In genomic region chr17:19063326-19063956, GRCh38 we compare ENCODE assay signal across 8 cellular contexts. TPM values are rescaled to one million over a fixed set of nuclear protein-coding genes. Genes with fewer than 3 reads are reported as not detected.
A peak's percentile ranks its signal among the peaks of the same experiment; 100 is the strongest.
DNase-seq lines count a peak whose midpoint lies in the region; ATAC-seq and TF ChIP-seq lines count a peak whose summit lies in the region.
"Not testable (repeated sequence)": the region's sequence is repeated elsewhere in the genome, so short reads cannot be mapped to it uniquely, and the experiment has no call there.

No MANE protein-coding gene starts in this region.

- DNase-seq in T-helper 9 cell (peak; percentile 59), activated T-helper 1 cell treated with Interleukin-2 at 50 U/mL for 16 hours (ENCODE audit: low read depth) (peak; percentile 41), mesenteric fat pad (ENCODE audit: low spot score) (peak; percentile 87), testis (peak; percentile 90)
- DNase-seq in effector memory CD4-positive, alpha-beta T cell: peak; percentile 64 to 73 (median 72)
- peak; percentile 65 to 81 (median 74) for DNase-seq in stimulated activated CD4-positive, alpha-beta T cell treated with anti-CD3 and anti-CD28 coated beads, Interleukin-1b, Interleukin-23, amount 100 ng/mL, for 24 hours (ENCODE audit: low read depth in 4 of 4, low spot score in 1 of 4)

- not testable (repeated sequence) for TF ChIP-seq CTCF in testis (IDR thresholded peaks at IDR 0.05)

- intact Hi-C loops in testis (cut with DNase I; ENCODE audit: low total_unique reads): not testable (repeated sequence)

- H3K4me3 ChIP-seq in effector memory CD4-positive, alpha-beta T cell (ENCODE audit: insufficient read depth, low read depth, low read length, poor library complexity, severe bottlenecking); testis: not testable (repeated sequence)

- peak; percentile 37 for TF ChIP-seq POLR2A in GM18505 (IDR thresholded peaks at IDR 0.05; ENCODE audit: borderline replicate concordance, extremely low read depth, insufficient read depth, insufficient read length)
- TF ChIP-seq POLR2A in testis (IDR thresholded peaks at IDR 0.05): not testable (repeated sequence)

- not testable (repeated sequence) for H3K4me1 ChIP-seq in effector memory CD4-positive, alpha-beta T cell (ENCODE audit: control insufficient read depth, insufficient read depth, low read length, poor library complexity, severe bottlenecking); testis

- ATAC-seq in GM18505 (IDR thresholded peaks at IDR 0.05; ENCODE audit: unreplicated experiment): peak; percentile 10
- peak; percentile 23 for ATAC-seq in HG02840 (IDR thresholded peaks at IDR 0.05; ENCODE audit: low FRiP score, unreplicated experiment)

- not testable (repeated sequence) for H3K27ac ChIP-seq in effector memory CD4-positive, alpha-beta T cell (ENCODE audit: insufficient read depth, low read length, poor library complexity, severe bottlenecking)
- H3K27ac ChIP-seq in testis: peak overlapping the region; percentile 50 to 88

- not testable (repeated sequence) for H3K9me3 ChIP-seq in effector memory CD4-positive, alpha-beta T cell (ENCODE audit: control insufficient read depth, low read length); testis

- not testable (repeated sequence) for H3K36me3 ChIP-seq in effector memory CD4-positive, alpha-beta T cell (ENCODE audit: control insufficient read depth, insufficient read depth, low read length); testis (ENCODE audit: low read depth, missing control alignments)

- 0 to 1% methylated on average over 5 to 34 of the region's 44 CpGs for WGBS in testis, 2 donors

- H3K27me3 ChIP-seq in effector memory CD4-positive, alpha-beta T cell (replicated peaks; ENCODE audit: control insufficient read depth, insufficient read depth, low read length, poor library complexity, severe bottlenecking); testis: not testable (repeated sequence)

RNA-seq across cellular contexts. Expression of gene GRAP, which starts 16.7 kb away (rescaled TPM):
- total RNA-seq in mesenteric fat pad (5.9 TPM), testis (1 to 10 TPM; 5.3 to 7.2 TPM)
- polyA plus RNA-seq in testis (ENCODE audit: insufficient read depth, low read depth, low replicate concordance): 13.2 TPM

RNA-seq across cellular contexts. Expression of gene FAM83G, which starts 58.9 kb away (rescaled TPM):
- total RNA-seq in mesenteric fat pad (8.9 TPM), testis (1 to 10 TPM; 4.6 to 4.7 TPM)
- polyA plus RNA-seq in testis (ENCODE audit: insufficient read depth, low read depth, low replicate concordance): 2.5 TPM
